27 cellular contexts compared by ENCODE assay signal in the genomic region with DNA sequence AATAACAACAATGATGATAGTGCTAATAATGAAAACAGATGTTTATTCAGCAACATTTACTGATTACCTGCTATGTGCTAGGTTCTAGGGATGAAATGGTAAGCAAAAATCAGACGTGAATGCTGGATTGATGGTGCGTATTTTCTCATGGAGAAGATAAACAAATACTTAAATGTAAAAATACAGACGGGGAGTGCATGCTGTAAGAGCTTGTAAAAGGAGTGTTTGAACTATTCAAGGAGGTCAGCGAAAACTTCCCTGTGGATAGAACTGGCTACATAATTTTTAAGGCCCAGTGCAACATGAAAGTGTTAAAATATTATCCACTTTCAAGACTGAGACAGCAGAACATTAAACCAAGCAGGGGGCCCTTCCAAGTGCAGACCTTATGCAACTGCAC. TPM values are rescaled to one million over a fixed set of nuclear protein-coding genes. Genes with fewer than 3 reads are reported as not detected.
DNase-seq lines count a peak whose midpoint lies in the region; ATAC-seq and TF ChIP-seq lines count a peak whose summit lies in the region.
"Had no signal": no experiment of that assay in that cellular context is flagged by ENCODE, and none has a peak within 500 bp of the region (broad histone marks: within the 10 kb centered on the region; RNA-seq: fewer than 3 reads in every experiment).

No MANE protein-coding gene starts in this region.

- H3K4me2 ChIP-seq in MM.1S (ENCODE audit: low read depth, low read length), result peak overlapping the region; percentile 53

- peaks cover 30% of the 10 kb centered on the region for H3K4me1 ChIP-seq in MM.1S (ENCODE audit: low read length)
- H3K4me1 ChIP-seq: ascending aorta, Caco-2, suprapubic skin, upper lobe of right lung had no signal

- peak overlapping the region; percentile 75 for H3K27ac Mint-ChIP-seq in activated naive CD4-positive, alpha-beta T cell treated with anti-CD3 and anti-CD28 coated beads, Interleukin-2, amount 10 ng/mL, durations not matched to agents 7 days and 5 days
- peak overlapping the region in 4 of 10 donors; percentile 7 to 55 (median 26) for H3K27ac Mint-ChIP-seq in naive thymus-derived CD8-positive, alpha-beta T cell
- H3K27ac Mint-ChIP-seq: activated CD8-positive, alpha-beta memory T cell treated with anti-CD3 and anti-CD28 coated beads, Interleukin-2, amount 10 ng/mL, durations not matched to agents 7 days and 5 days; activated naive CD4-positive, alpha-beta T cell treated with anti-CD3 and anti-CD28 coated beads, Interleukin-2, amount 50 U/mL, for 24 hours; endodermal cell; stimulated activated effector memory CD8-positive, alpha-beta T cell treated with anti-CD3 and anti-CD28 coated beads, Interleukin-12 subunit alpha, Interleukin-12 subunit beta, amount 100 ng/mL, for 72 hours; T-helper 17 cell had no signal

- no peak overlapping the region for H3K4me3 Mint-ChIP-seq in activated naive CD4-positive, alpha-beta T cell treated with anti-CD3 and anti-CD28 coated beads, Interleukin-2, amount 10 ng/mL, durations not matched to agents 7 days and 5 days
- H3K4me3 Mint-ChIP-seq in naive thymus-derived CD8-positive, alpha-beta T cell, result peak overlapping the region in 6 of 10 donors; percentile 3 to 61 (median 16)
- H3K4me3 Mint-ChIP-seq: activated CD8-positive, alpha-beta memory T cell treated with anti-CD3 and anti-CD28 coated beads, Interleukin-2, amount 10 ng/mL, durations not matched to agents 7 days and 5 days; activated naive CD4-positive, alpha-beta T cell treated with anti-CD3 and anti-CD28 coated beads, Interleukin-2, amount 50 U/mL, for 24 hours; endodermal cell; stimulated activated effector memory CD8-positive, alpha-beta T cell treated with anti-CD3 and anti-CD28 coated beads, Interleukin-12 subunit alpha, Interleukin-12 subunit beta, amount 100 ng/mL, for 72 hours; T-helper 17 cell had no signal

- H3K4me3 ChIP-seq in MM.1S (ENCODE audit: low read length), result no peak overlapping the region
- H3K4me3 ChIP-seq: ascending aorta; BLaER1 treated with 17β-estradiol and CSF1 and Interleukin-3, amounts not matched to agents 10 nM and 100 nM; cardiac muscle cell; esophagus muscularis mucosa; K562; MG63; right lobe of liver; suprapubic skin; upper lobe of right lung had no signal

- no peaks in the 10 kb centered on the region for H3K9me3 ChIP-seq in MM.1S (replicated peaks; ENCODE audit: insufficient read depth, low read length)
- H3K9me3 ChIP-seq: ascending aorta; BLaER1 treated with 17β-estradiol and CSF1 and Interleukin-3, amounts not matched to agents 10 nM and 100 nM; Caco-2; esophagus muscularis mucosa; MG63; right lobe of liver; suprapubic skin; upper lobe of right lung had no signal

- peaks cover 24% of the 10 kb centered on the region for H4K20me1 ChIP-seq in MM.1S (ENCODE audit: insufficient read depth, low read length)

- peaks cover 29% of the 10 kb centered on the region for H3K27me3 ChIP-seq in MM.1S (replicated peaks; ENCODE audit: insufficient read depth, low read length)
- H3K27me3 ChIP-seq: ascending aorta; BLaER1 treated with 17β-estradiol and CSF1 and Interleukin-3, amounts not matched to agents 10 nM and 100 nM; cardiac muscle cell; esophagus muscularis mucosa; MG63; right lobe of liver; suprapubic skin; upper lobe of right lung had no signal

- H2AFZ ChIP-seq in MM.1S (ENCODE audit: low read length), result no peak overlapping the region

- no peak for TF ChIP-seq CTCF in MM.1S (IDR thresholded peaks at IDR 0.05; ENCODE audit: low read length)

- H3K36me3 ChIP-seq in MM.1S (replicated peaks; ENCODE audit: insufficient read depth, low read length), result no peaks in the 10 kb centered on the region; the same call in 1 of the 2 replicates
- H3K36me3 ChIP-seq: ascending aorta; BLaER1 treated with 17β-estradiol and CSF1 and Interleukin-3, amounts not matched to agents 10 nM and 100 nM; cardiac muscle cell; esophagus muscularis mucosa; MG63; right lobe of liver; suprapubic skin; upper lobe of right lung had no signal

- no peak for DNase-seq in activated naive CD4-positive, alpha-beta T cell treated with anti-CD3 and anti-CD28 coated beads, Interleukin-2, amount 10 ng/mL, durations not matched to agents 7 days and 5 days
- no peak for DNase-seq in activated naive CD4-positive, alpha-beta T cell (lab: John Stamatoyannopoulos, UW)
- no peak for DNase-seq in MM.1S
- no peak for DNase-seq in naive thymus-derived CD8-positive, alpha-beta T cell
- DNase-seq in AG08395 (ENCODE audit: low spot score), result no peak
- DNase-seq: activated CD4-positive, alpha-beta T cell treated with anti-CD3 and anti-CD28 coated beads for 1 hour; activated CD8-positive, alpha-beta memory T cell treated with anti-CD3 and anti-CD28 coated beads, Interleukin-2, amount 10 ng/mL, durations not matched to agents 7 days and 5 days; Caco-2; endodermal cell; foreskin melanocyte; MG63; NCI-H2081 treated with DMSO at 0.1 percent for 48 hours; NCI-H446; right lobe of liver; stimulated activated CD4-positive, alpha-beta T cell treated with anti-CD3 and anti-CD28 coated beads, Interleukin-4, amount 100 ng/mL, for 1 hour; T-helper 17 cell; upper lobe of right lung had no signal

- CTCF ChIA-PET in activated naive CD4-positive, alpha-beta T cell treated with anti-CD3 and anti-CD28 coated beads, Interleukin-2, amount 10 ng/mL, durations not matched to agents 7 days and 5 days (lab: Charles Lee), result no interaction called here

- H3F3A ChIP-seq in MM.1S (ENCODE audit: insufficient read depth, low read length), result peaks cover 19% of the 10 kb centered on the region

- no peaks in the 10 kb centered on the region for H3K9me2 ChIP-seq in MM.1S (replicated peaks; ENCODE audit: insufficient read depth, low read length)

- no peak overlapping the region for H3K9ac ChIP-seq in MM.1S (ENCODE audit: low read length)
- H3K9ac ChIP-seq: BLaER1 treated with 17β-estradiol and CSF1 and Interleukin-3, amounts not matched to agents 10 nM and 100 nM had no signal

- H3K9me3 Mint-ChIP-seq in activated naive CD4-positive, alpha-beta T cell treated with anti-CD3 and anti-CD28 coated beads, Interleukin-2, amount 10 ng/mL, durations not matched to agents 7 days and 5 days, result no peaks in the 10 kb centered on the region
- no peaks in the 10 kb centered on the region for H3K9me3 Mint-ChIP-seq in naive thymus-derived CD8-positive, alpha-beta T cell
- H3K9me3 Mint-ChIP-seq: activated naive CD4-positive, alpha-beta T cell treated with anti-CD3 and anti-CD28 coated beads, Interleukin-2, amount 50 U/mL, for 24 hours; endodermal cell; stimulated activated effector memory CD8-positive, alpha-beta T cell treated with anti-CD3 and anti-CD28 coated beads, Interleukin-12 subunit alpha, Interleukin-12 subunit beta, amount 100 ng/mL, for 72 hours had no signal

- H3K27ac ChIP-seq in MM.1S (ENCODE audit: low read length), result peak overlapping the region; percentile 41; the same call in 1 of the 2 replicates
- H3K27ac ChIP-seq: ascending aorta; BLaER1 treated with 17β-estradiol and CSF1 and Interleukin-3, amounts not matched to agents 10 nM and 100 nM; cardiac muscle cell; esophagus muscularis mucosa; right lobe of liver; suprapubic skin; upper lobe of right lung had no signal

- ATAC-seq in GM19438 (IDR thresholded peaks at IDR 0.05; ENCODE audit: low read depth, unreplicated experiment), result peak; percentile 26
- no peak for ATAC-seq in naive thymus-derived CD8-positive, alpha-beta T cell
- no peak for ATAC-seq in HG03457 (IDR thresholded peaks at IDR 0.05; ENCODE audit: unreplicated experiment)
- ATAC-seq: T-helper 17 cell had no signal

- no peaks in the 10 kb centered on the region for H3K27me3 Mint-ChIP-seq in activated naive CD4-positive, alpha-beta T cell treated with anti-CD3 and anti-CD28 coated beads, Interleukin-2, amount 10 ng/mL, durations not matched to agents 7 days and 5 days
- H3K27me3 Mint-ChIP-seq in naive thymus-derived CD8-positive, alpha-beta T cell, result no peaks in the 10 kb centered on the region
- H3K27me3 Mint-ChIP-seq: activated CD8-positive, alpha-beta memory T cell treated with anti-CD3 and anti-CD28 coated beads, Interleukin-2, amount 10 ng/mL, durations not matched to agents 7 days and 5 days; activated naive CD4-positive, alpha-beta T cell treated with anti-CD3 and anti-CD28 coated beads, Interleukin-2, amount 50 U/mL, for 24 hours; T-helper 17 cell had no signal

- H3K36me3 Mint-ChIP-seq in activated naive CD4-positive, alpha-beta T cell treated with anti-CD3 and anti-CD28 coated beads, Interleukin-2, amount 10 ng/mL, durations not matched to agents 7 days and 5 days, result peaks cover 8% of the 10 kb centered on the region
- peaks cover 0 to 10% (median 9%) of the 10 kb centered on the region in 3 donors for H3K36me3 Mint-ChIP-seq in naive thymus-derived CD8-positive, alpha-beta T cell
- H3K36me3 Mint-ChIP-seq: stimulated activated effector memory CD8-positive, alpha-beta T cell treated with anti-CD3 and anti-CD28 coated beads, Interleukin-12 subunit alpha, Interleukin-12 subunit beta, amount 100 ng/mL, for 72 hours had no signal

- POLR2A ChIA-PET in naive thymus-derived CD8-positive, alpha-beta T cell (lab: Charles Lee), result no interaction called here

- H3K79me2 ChIP-seq in MM.1S (ENCODE audit: low read length), result peaks cover 50% of the 10 kb centered on the region

- peaks cover 35% of the 10 kb centered on the region for H3K4me1 Mint-ChIP-seq in activated naive CD4-positive, alpha-beta T cell treated with anti-CD3 and anti-CD28 coated beads, Interleukin-2, amount 10 ng/mL, durations not matched to agents 7 days and 5 days
- peaks cover 26 to 60% (median 39%) of the 10 kb centered on the region in 4 donors for H3K4me1 Mint-ChIP-seq in naive thymus-derived CD8-positive, alpha-beta T cell

RNA-seq across cellular contexts. Expression of gene MTX2, which starts 22.1 kb away (rescaled TPM):
- 10 to 100 TPM in 1 of 2 experiments, 1 to 10 TPM in 1; 8.3 to 11.3 TPM for total RNA-seq in naive thymus-derived CD8-positive, alpha-beta T cell
- polyA plus RNA-seq in naive thymus-derived CD8-positive, alpha-beta T cell, result 10 to 100 TPM; 16.5 to 20.0 (median 19.2) TPM
